In the genomic region with DNA sequence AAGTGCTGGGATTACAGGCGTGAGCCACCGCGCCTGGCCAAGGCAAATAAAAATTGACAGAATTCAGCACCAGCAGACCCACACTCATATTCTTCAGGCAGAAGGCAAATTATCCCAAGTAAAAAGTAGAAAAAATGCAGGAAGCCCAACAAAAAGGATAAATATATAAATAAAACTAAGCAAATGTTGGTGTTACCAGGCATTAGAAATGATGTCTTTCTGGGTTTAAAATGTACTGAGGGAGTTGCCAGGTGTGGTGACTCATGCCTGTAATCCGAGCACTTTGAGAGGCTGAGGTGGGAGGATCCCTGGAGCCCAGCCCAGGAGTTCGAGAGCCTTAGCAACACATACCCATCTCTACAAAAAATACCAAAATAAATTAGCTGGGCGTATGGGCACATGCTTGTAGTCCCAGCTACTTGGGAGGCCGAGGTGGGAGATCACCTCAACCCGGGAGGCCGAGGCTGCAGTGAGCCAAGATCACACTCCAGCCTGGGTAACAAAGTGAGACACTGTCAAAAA, we compare ENCODE assay signal across 6 cellular contexts. TPM values are rescaled to one million over a fixed set of nuclear protein-coding genes. Genes with fewer than 3 reads are reported as not detected.
A peak's percentile ranks its signal among the peaks of the same experiment; 100 is the strongest.
DNase-seq lines count a peak whose midpoint lies in the region; ATAC-seq and TF ChIP-seq lines count a peak whose summit lies in the region.

No MANE protein-coding gene starts in this region.

- H3K27me3 Mint-ChIP-seq in stimulated activated naive CD8-positive, alpha-beta T cell treated with anti-CD3 and anti-CD28 coated beads, Interleukin-15, amount 100 ng/mL, for 72 hours, result no peaks in the 10 kb centered on the region

- H3K36me3 ChIP-seq in SK-N-SH (replicated peaks in 1 of 2; ENCODE audit: control insufficient read depth in 1 of 2, insufficient read depth in 2 of 2, low read length in 1 of 2), result peaks cover 12 to 52% of the 10 kb centered on the region in 2 experiments
- peaks cover 0 to 78% of the 10 kb centered on the region in 2 donors for H3K36me3 ChIP-seq in left lung

- peaks cover 4 to 8% of the 10 kb centered on the region in 2 experiments; a peak in 2 of 4 replicates for H3K4me1 ChIP-seq in SK-N-SH (ENCODE audit: control insufficient read depth in 1 of 2, insufficient read depth in 2 of 2, low read depth in 1 of 2, low read length in 1 of 2)
- H3K4me1 ChIP-seq in left lung, result peaks cover 7 to 42% of the 10 kb centered on the region in 2 donors

- H2AFZ ChIP-seq in SK-N-SH (ENCODE audit: low read depth), result no peak overlapping the region

- peaks cover 56% of the 10 kb centered on the region for H4K20me1 ChIP-seq in SK-N-SH (ENCODE audit: insufficient read depth)

- CTCF ChIA-PET in SK-N-SH (lab: Yijun Ruan, JAX), result interaction anchor here (1.0 kb wide), 1 partner anchor 8 kb away, joined by 3 read pairs; no protein-coding TSS in a partner anchor

- peaks cover 73% of the 10 kb centered on the region for H3K79me2 ChIP-seq in SK-N-SH (ENCODE audit: insufficient read depth)

- peaks cover 48% of the 10 kb centered on the region for H3K4me1 Mint-ChIP-seq in stimulated activated naive CD8-positive, alpha-beta T cell treated with anti-CD3 and anti-CD28 coated beads, Interleukin-15, amount 100 ng/mL, for 72 hours

- POLR2A ChIA-PET in SK-N-SH (lab: Yijun Ruan, JAX), result no interaction called here

- TF ChIP-seq RAD21 in SK-N-SH (IDR thresholded peaks at IDR 0.05; ENCODE audit: low read length), result no peak

- H3K4me2 ChIP-seq in SK-N-SH, result peak overlapping the region; percentile 44; the same call in 1 of the 2 replicates

- H3K9me3 Mint-ChIP-seq in stimulated activated naive CD8-positive, alpha-beta T cell treated with anti-CD3 and anti-CD28 coated beads, Interleukin-15, amount 100 ng/mL, for 72 hours, result no peaks in the 10 kb centered on the region

- no peaks in the 10 kb centered on the region for H3K27me3 ChIP-seq in SK-N-SH (ENCODE audit: insufficient read depth)
- no peaks in the 10 kb centered on the region for H3K27me3 ChIP-seq in left lung

- H3K27ac ChIP-seq in SK-N-SH (ENCODE audit: low read depth in 2 of 2, low read length in 1 of 2), result peak overlapping the region in 1 of 2 experiments; percentile 86; a peak in 2 of 4 replicates
- H3K27ac ChIP-seq in left lung, result peak overlapping the region; percentile 38 to 65

- peak overlapping the region; percentile 10; the same call in 1 of the 2 replicates for H3K9ac ChIP-seq in SK-N-SH

- peak; percentile 86 for DNase-seq in DMS79 treated with DMSO at 0.1 percent for 48 hours (lab: John Stamatoyannopoulos, UW)
- DNase-seq in SK-N-SH, result no peak
- DNase-seq in left lung, result peak in 1 of 2 donors; percentile 83
- DNase-seq in activated CD4-positive, alpha-beta T cell treated with anti-CD3 and anti-CD28 coated beads, Interleukin-2, amount 50 U/mL, for 4 hours, result no peak
- no peak for DNase-seq in stimulated activated naive CD8-positive, alpha-beta T cell treated with anti-CD3 and anti-CD28 coated beads, Interleukin-15, amount 100 ng/mL, for 72 hours
- DNase-seq in COR-L47 (lab: John Stamatoyannopoulos, UW), result no peak

- TF ChIP-seq CTCF in SK-N-SH (IDR thresholded peaks at IDR 0.05), result no peak
- TF ChIP-seq CTCF in left lung (IDR thresholded peaks at IDR 0.05), result no peak

- intact Hi-C loops in left lung (cut with DNase I), result no loop called here

- peak; percentile 88 for ATAC-seq in left lung
- ATAC-seq in stimulated activated naive CD8-positive, alpha-beta T cell treated with anti-CD3 and anti-CD28 coated beads, Interleukin-15, amount 100 ng/mL, for 72 hours, result no peak

- no peak for TF ChIP-seq EP300 in SK-N-SH (IDR thresholded peaks at IDR 0.05; ENCODE audit: borderline replicate concordance in 1 of 2, low read depth in 1 of 2, low read length in 1 of 2)

- no peaks in the 10 kb centered on the region for H3K9me2 ChIP-seq in SK-N-SH

- H3K9me3 ChIP-seq in SK-N-SH, result no peaks in the 10 kb centered on the region
- no peaks in the 10 kb centered on the region for H3K9me3 ChIP-seq in left lung

- H3K27ac Mint-ChIP-seq in stimulated activated naive CD8-positive, alpha-beta T cell treated with anti-CD3 and anti-CD28 coated beads, Interleukin-15, amount 100 ng/mL, for 72 hours, result no peak overlapping the region

- no peak overlapping the region for H3K4me3 Mint-ChIP-seq in stimulated activated naive CD8-positive, alpha-beta T cell treated with anti-CD3 and anti-CD28 coated beads, Interleukin-15, amount 100 ng/mL, for 72 hours

- 43% methylated on average over 9 of the region's 9 CpGs for WGBS in SK-N-SH (ENCODE audit: low lambda C conversion rate)

- H3K4me3 ChIP-seq in SK-N-SH (ENCODE audit: low read depth in 2 of 2, low read length in 1 of 2) (no peak overlapping the region), left lung (no peak overlapping the region)

- H3F3A ChIP-seq in SK-N-SH (replicated peaks; ENCODE audit: insufficient read depth), result peaks cover 14% of the 10 kb centered on the region

TF ChIP-seq in SK-N-SH, 30 proteins besides CTCF, POLR2A, EP300 and RAD21 (continues in another document):
- TF ChIP-seq RXRA (IDR thresholded peaks at IDR 0.05; ENCODE audit: borderline replicate concordance, low read depth) (no peak), TEAD4 (IDR thresholded peaks at IDR 0.05; ENCODE audit: borderline replicate concordance, insufficient read depth) (no peak), TCF12 (IDR thresholded peaks at IDR 0.05) (peak; percentile 29; the same call in 1 of the 2 replicates), RFX5 (IDR thresholded peaks at IDR 0.05; ENCODE audit: low read length) (no peak), NRF1 (IDR thresholded peaks at IDR 0.05; ENCODE audit: low read depth, low read length) (no peak), JUND (IDR thresholded peaks at IDR 0.05) (peak; percentile 64; the same call in 1 of the 2 replicates), POLR2AphosphoS5 (IDR thresholded peaks at IDR 0.05; ENCODE audit: low read depth, low read length) (0 out of 2 replicates have a peak, but pooled peaks have one; percentile 23), CHD2 (IDR thresholded peaks at IDR 0.05; ENCODE audit: low read length, partially characterized antibody) (no peak), ELF1 (IDR thresholded peaks at IDR 0.05) (no peak), SIN3A (IDR thresholded peaks at IDR 0.05; ENCODE audit: borderline replicate concordance, low read depth, low read length) (0 out of 2 replicates have a peak, but pooled peaks have one; percentile 43), FOXM1 (IDR thresholded peaks at IDR 0.05; ENCODE audit: low read depth) (no peak), SMC3 (IDR thresholded peaks at IDR 0.05; ENCODE audit: low read depth, low read length) (no peak)
- TF ChIP-seq, protein P1, sequence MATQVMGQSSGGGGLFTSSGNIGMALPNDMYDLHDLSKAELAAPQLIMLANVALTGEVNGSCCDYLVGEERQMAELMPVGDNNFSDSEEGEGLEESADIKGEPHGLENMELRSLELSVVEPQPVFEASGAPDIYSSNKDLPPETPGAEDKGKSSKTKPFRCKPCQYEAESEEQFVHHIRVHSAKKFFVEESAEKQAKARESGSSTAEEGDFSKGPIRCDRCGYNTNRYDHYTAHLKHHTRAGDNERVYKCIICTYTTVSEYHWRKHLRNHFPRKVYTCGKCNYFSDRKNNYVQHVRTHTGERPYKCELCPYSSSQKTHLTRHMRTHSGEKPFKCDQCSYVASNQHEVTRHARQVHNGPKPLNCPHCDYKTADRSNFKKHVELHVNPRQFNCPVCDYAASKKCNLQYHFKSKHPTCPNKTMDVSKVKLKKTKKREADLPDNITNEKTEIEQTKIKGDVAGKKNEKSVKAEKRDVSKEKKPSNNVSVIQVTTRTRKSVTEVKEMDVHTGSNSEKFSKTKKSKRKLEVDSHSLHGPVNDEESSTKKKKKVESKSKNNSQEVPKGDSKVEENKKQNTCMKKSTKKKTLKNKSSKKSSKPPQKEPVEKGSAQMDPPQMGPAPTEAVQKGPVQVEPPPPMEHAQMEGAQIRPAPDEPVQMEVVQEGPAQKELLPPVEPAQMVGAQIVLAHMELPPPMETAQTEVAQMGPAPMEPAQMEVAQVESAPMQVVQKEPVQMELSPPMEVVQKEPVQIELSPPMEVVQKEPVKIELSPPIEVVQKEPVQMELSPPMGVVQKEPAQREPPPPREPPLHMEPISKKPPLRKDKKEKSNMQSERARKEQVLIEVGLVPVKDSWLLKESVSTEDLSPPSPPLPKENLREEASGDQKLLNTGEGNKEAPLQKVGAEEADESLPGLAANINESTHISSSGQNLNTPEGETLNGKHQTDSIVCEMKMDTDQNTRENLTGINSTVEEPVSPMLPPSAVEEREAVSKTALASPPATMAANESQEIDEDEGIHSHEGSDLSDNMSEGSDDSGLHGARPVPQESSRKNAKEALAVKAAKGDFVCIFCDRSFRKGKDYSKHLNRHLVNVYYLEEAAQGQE (IDR thresholded peaks at IDR 0.05; ENCODE audit: low read depth, low read length), result no peak
- TF ChIP-seq, protein P2, sequence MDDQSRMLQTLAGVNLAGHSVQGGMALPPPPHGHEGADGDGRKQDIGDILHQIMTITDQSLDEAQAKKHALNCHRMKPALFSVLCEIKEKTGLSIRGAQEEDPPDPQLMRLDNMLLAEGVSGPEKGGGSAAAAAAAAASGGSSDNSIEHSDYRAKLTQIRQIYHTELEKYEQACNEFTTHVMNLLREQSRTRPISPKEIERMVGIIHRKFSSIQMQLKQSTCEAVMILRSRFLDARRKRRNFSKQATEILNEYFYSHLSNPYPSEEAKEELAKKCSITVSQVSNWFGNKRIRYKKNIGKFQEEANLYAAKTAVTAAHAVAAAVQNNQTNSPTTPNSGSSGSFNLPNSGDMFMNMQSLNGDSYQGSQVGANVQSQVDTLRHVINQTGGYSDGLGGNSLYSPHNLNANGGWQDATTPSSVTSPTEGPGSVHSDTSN (IDR thresholded peaks at IDR 0.05), result no peak

RNA-seq across cellular contexts. Expression of a gene that starts 6.3 kb away (rescaled TPM):
- polyA plus RNA-seq in SK-N-SH (2012; rRNA removed), result 137 and 141 TPM in 2 replicates
- polyA plus RNA-seq in SK-N-SH (2012; cell fraction: cytosol; rRNA removed), result 42.5 and 60.8 TPM in 2 replicates
- 483 and 499 TPM in 2 replicates for polyA plus RNA-seq in SK-N-SH (2012; cell fraction: nucleus; rRNA removed)
- 10 to 100 TPM; 67.0 to 90.4 TPM for total RNA-seq in left lung

RNA-seq across cellular contexts. Expression of a gene that starts 6.4 kb away (rescaled TPM):
- 12.3 and 13.4 TPM in 2 replicates for polyA plus RNA-seq in SK-N-SH (2012; rRNA removed)
- polyA plus RNA-seq in SK-N-SH (2012; cell fraction: cytosol; rRNA removed), result 5.8 and 11.0 TPM in 2 replicates
- polyA plus RNA-seq in SK-N-SH (2012; cell fraction: nucleus; rRNA removed), result 9.9 and 14.4 TPM in 2 replicates
- total RNA-seq in left lung, result 10 to 100 TPM; 24.5 to 25.2 TPM

RNA-seq across cellular contexts. Expression of a gene that starts 9.8 kb away (rescaled TPM):
- 13.9 and 19.0 TPM in 2 replicates for polyA plus RNA-seq in SK-N-SH (2012; rRNA removed)
- 7.1 and 11.8 TPM in 2 replicates for polyA plus RNA-seq in SK-N-SH (2012; cell fraction: cytosol; rRNA removed)
- 24.9 and 36.1 TPM in 2 replicates for polyA plus RNA-seq in SK-N-SH (2012; cell fraction: nucleus; rRNA removed)
- total RNA-seq in left lung, result 10 to 100 TPM; 17.4 to 18.3 TPM

RNA-seq across cellular contexts. Expression of a gene that starts 10.5 kb away (rescaled TPM):
- 51.7 and 66.4 TPM in 2 replicates for polyA plus RNA-seq in SK-N-SH (2012; rRNA removed)
- 8.8 and 14.1 TPM in 2 replicates for polyA plus RNA-seq in SK-N-SH (2012; cell fraction: cytosol; rRNA removed)
- polyA plus RNA-seq in SK-N-SH (2012; cell fraction: nucleus; rRNA removed), result 444 and 648 TPM in 2 replicates
- 10 to 100 TPM; 56.4 to 60.2 TPM for total RNA-seq in left lung

RNA-seq across cellular contexts. Expression of a gene that starts 12.9 kb away (rescaled TPM):
- polyA plus RNA-seq in SK-N-SH (2012; rRNA removed), result 0.06 and 0.08 TPM in 2 replicates
- 0.03 TPM in 1 of 2 replicates, not detected in the other for polyA plus RNA-seq in SK-N-SH (2012; cell fraction: cytosol; rRNA removed)
- 0.55 and 0.62 TPM in 2 replicates for polyA plus RNA-seq in SK-N-SH (2012; cell fraction: nucleus; rRNA removed)
- under 1 TPM; 0.20 to 0.37 TPM for total RNA-seq in left lung
